8 cellular contexts compared by ENCODE assay signal in the genomic region with DNA sequence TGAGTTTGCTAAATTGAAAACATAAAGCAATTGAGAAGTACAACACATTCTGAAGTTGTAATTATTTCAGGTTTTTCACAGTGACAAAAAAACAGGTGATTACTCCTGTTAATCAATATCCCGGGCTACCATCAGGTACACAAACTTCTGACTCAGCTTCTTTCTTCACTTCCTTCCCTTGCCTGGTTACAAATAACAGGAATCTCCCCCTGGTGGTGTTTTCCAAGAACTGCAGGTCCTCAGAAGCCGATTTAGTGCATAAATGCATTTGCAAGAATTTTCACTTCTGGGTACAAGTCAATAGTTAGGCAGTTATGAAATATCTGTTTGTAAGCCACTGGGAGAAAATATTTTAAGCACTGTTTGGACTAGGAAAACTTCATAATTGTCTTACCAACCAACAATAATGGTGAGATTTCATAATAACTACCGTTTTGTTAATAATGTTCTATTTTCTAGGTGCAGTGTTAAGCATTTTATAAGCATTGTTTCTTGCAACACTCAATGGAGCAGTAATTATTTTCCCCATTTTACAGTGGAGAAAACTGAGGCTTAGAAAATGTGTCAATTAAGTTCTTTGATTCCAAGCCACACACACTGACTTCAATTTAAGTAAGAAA. TPM values are rescaled to one million over a fixed set of nuclear protein-coding genes. Genes with fewer than 3 reads are reported as not detected.
DNase-seq lines count a peak whose midpoint lies in the region; ATAC-seq and TF ChIP-seq lines count a peak whose summit lies in the region.

No MANE protein-coding gene starts in this region.

- no peaks in the 10 kb centered on the region for H3K9me2 ChIP-seq in OCI-LY7 (ENCODE audit: insufficient read depth, low read length)

- no peak overlapping the region for H3K27ac Mint-ChIP-seq in natural killer cell treated with Interleukin-12 subunit alpha and Interleukin-12 subunit beta and Interleukin-15 and Interleukin-18, amount 100 ng/mL, for 72 hours

- no peaks in the 10 kb centered on the region for H3K36me3 ChIP-seq in OCI-LY7 (ENCODE audit: insufficient read depth, low read length)

- no peaks in the 10 kb centered on the region for H3K9me3 Mint-ChIP-seq in natural killer cell treated with Interleukin-12 subunit alpha and Interleukin-12 subunit beta and Interleukin-15 and Interleukin-18, amount 100 ng/mL, for 72 hours

- no peak overlapping the region for H3K27ac ChIP-seq in OCI-LY7 (ENCODE audit: low read depth, low read length, poor library complexity, severe bottlenecking)

- no peaks in the 10 kb centered on the region for H4K20me1 ChIP-seq in OCI-LY7 (ENCODE audit: insufficient read depth, low read length)

- H3K4me3 ChIP-seq in Jurkat, Clone E6-1 (ENCODE audit: low read length) = no peak overlapping the region
- no peak overlapping the region for H3K4me3 ChIP-seq in OCI-LY7 (ENCODE audit: low read depth, low read length, poor library complexity, severe bottlenecking)

- CTCF ChIA-PET in OCI-LY7 (lab: Charles Lee; ENCODE audit: unreplicated experiment) = interaction anchor here (1.4 to 3.9 kb wide), 2 partner anchors 17 to 92 kb away, joined by 4 to 27 read pairs; no protein-coding TSS in a partner anchor

- no peak for TF ChIP-seq POLR2A in erythroblast (IDR thresholded peaks at IDR 0.05; ENCODE audit: low read length)

- no peaks in the 10 kb centered on the region for H3K79me2 ChIP-seq in OCI-LY7 (ENCODE audit: insufficient read depth, low read depth, low read length)

- no peaks in the 10 kb centered on the region for H3K9me3 ChIP-seq in OCI-LY7 (ENCODE audit: low read length)

- H3K27me3 Mint-ChIP-seq in natural killer cell treated with Interleukin-12 subunit alpha and Interleukin-12 subunit beta and Interleukin-15 and Interleukin-18, amount 100 ng/mL, for 72 hours = no peaks in the 10 kb centered on the region

- H3K4me1 Mint-ChIP-seq in natural killer cell treated with Interleukin-12 subunit alpha and Interleukin-12 subunit beta and Interleukin-15 and Interleukin-18, amount 100 ng/mL, for 72 hours (ENCODE audit: low read depth in 2 of 2) = peaks cover 0 to 4% of the 10 kb centered on the region in 2 donors

- POLR2A ChIA-PET in OCI-LY7 (lab: Charles Lee) = interaction anchor here (0.6 to 5.5 kb wide), 2 partner anchors 92 to 184 kb away, joined by 4 to 33 read pairs; no protein-coding TSS in a partner anchor

- ATAC-seq in natural killer cell treated with Interleukin-12 subunit alpha and Interleukin-12 subunit beta and Interleukin-15 and Interleukin-18, amount 100 ng/mL, for 72 hours = peak; percentile 67 to 78
- ATAC-seq in GM19324 (IDR thresholded peaks at IDR 0.05; ENCODE audit: low FRiP score, unreplicated experiment) = no peak

- H3K36me3 Mint-ChIP-seq in natural killer cell treated with Interleukin-12 subunit alpha and Interleukin-12 subunit beta and Interleukin-15 and Interleukin-18, amount 100 ng/mL, for 72 hours = no peaks in the 10 kb centered on the region

- DNase-seq in GF-D8 (lab: John Stamatoyannopoulos, UW) = peak; percentile 57
- DNase-seq in Jurkat, Clone E6-1 (ENCODE audit: low read depth, low spot score) = peak; percentile 90
- peak; percentile 89 for DNase-seq in OCI-LY7 (ENCODE audit: low spot score)
- peak; percentile 42 for DNase-seq in activated T-cell treated with anti-CD3 and anti-CD28 coated beads for 1 hour (ENCODE audit: low read depth)
- peak; percentile 87 to 91 for DNase-seq in erythroblast (lab: John Stamatoyannopoulos, UW)
- peak; percentile 85 for DNase-seq in natural killer cell treated with Interleukin-12 subunit alpha and Interleukin-12 subunit beta and Interleukin-15 and Interleukin-18, amount 100 ng/mL, for 72 hours (ENCODE audit: low spot score)
- peak; percentile 61 for DNase-seq in stimulated activated naive CD4-positive, alpha-beta T cell treated with Interleukin-2 at 50 U/mL for 16 hours (lab: John Stamatoyannopoulos, UW)

- H3K4me3 Mint-ChIP-seq in natural killer cell treated with Interleukin-12 subunit alpha and Interleukin-12 subunit beta and Interleukin-15 and Interleukin-18, amount 100 ng/mL, for 72 hours = no peak overlapping the region

- peaks cover 3% of the 10 kb centered on the region for H3K4me1 ChIP-seq in OCI-LY7 (ENCODE audit: insufficient read depth, low read length, poor library complexity, severe bottlenecking)

- H3K4me2 ChIP-seq in OCI-LY7 (ENCODE audit: low read length) = no peak overlapping the region

- H2AFZ ChIP-seq in OCI-LY7 (ENCODE audit: low read length) = no peak overlapping the region

- intact Hi-C loops in OCI-LY7 (cut with micrococcal nuclease; ENCODE audit: unreplicated experiment) = loop anchor here (1.0 kb wide), 1 partner anchor 93 kb away; no protein-coding TSS in a partner anchor

- TF ChIP-seq CTCF in OCI-LY7 (conservative IDR thresholded peaks at IDR 0.05; ENCODE audit: low read length) = peak; percentile 95

- BruUV-seq in OCI-LY7 (replicated peaks; lab: Mats Ljungman, UMichigan) = no TSS peak

RNA-seq across cellular contexts. Expression of gene GMCL1, which starts 12.4 kb away (rescaled TPM):
- 26.0 TPM for polyA plus RNA-seq in Jurkat, Clone E6-1 (2012; ENCODE audit: insufficient read depth, insufficient read length)
- 11.9 and 14.4 TPM in 2 replicates for total RNA-seq in OCI-LY7 (2014; rRNA removed; shearing (Covaris generic))
- 25.9 and 28.2 TPM in 2 replicates for total RNA-seq in OCI-LY7 (2022)
- 10 to 100 TPM; 18.6 to 36.7 TPM for total RNA-seq in natural killer cell treated with Interleukin-12 subunit alpha and Interleukin-12 subunit beta and Interleukin-15 and Interleukin-18, amount 100 ng/mL, for 72 hours
